Comparison of ENCODE assay signal across 13 cellular contexts in the genomic region with DNA sequence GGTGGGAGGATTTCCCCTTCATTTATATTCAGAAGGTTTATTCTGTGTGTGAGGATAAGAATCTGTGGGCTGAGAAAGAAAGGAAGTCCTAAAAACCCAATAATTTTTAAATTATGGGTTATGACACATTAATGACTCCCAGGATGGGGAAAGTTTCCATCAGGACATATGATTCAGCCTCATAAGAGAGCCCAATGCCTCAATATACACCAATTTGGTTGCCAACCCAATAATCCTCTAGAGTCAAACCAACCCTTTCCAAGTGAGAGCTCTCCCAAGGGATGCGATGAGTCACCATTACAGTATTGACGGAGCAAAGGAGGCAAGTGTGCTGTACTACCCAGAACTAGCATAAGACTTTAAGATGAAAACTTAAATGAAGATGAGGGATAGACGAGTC.
DNase-seq lines count a peak whose midpoint lies in the region; FAIRE-seq and TF ChIP-seq lines count a peak whose summit lies in the region.
"Had no signal": no experiment of that assay in that cellular context is flagged by ENCODE, and none has a peak within 500 bp of the region (broad histone marks: within the 10 kb centered on the region; RNA-seq: fewer than 3 reads in every experiment).

No MANE protein-coding gene starts in this region.

- no peaks in the 10 kb centered on the region for H3K27me3 ChIP-seq in MG63
- H3K27me3 ChIP-seq in osteoblast (ENCODE audit: insufficient read depth, low read length), result no peaks in the 10 kb centered on the region
- H3K27me3 ChIP-seq: stomach had no signal

- no peak overlapping the region for H2AFZ ChIP-seq in osteoblast (ENCODE audit: low read length)

- H3K4me1 ChIP-seq in osteoblast (ENCODE audit: insufficient read depth, low read length), result peaks cover 51% of the 10 kb centered on the region

- peak overlapping the region; percentile 81 for H3K27ac ChIP-seq in osteoblast (ENCODE audit: low read depth, low read length)
- H3K27ac ChIP-seq: stomach had no signal

- H3K4me3 ChIP-seq in MG63 (no peak overlapping the region), cardiac fibroblast (replicated peaks in 1 of 2; ENCODE audit: low read depth in 2 of 2, low read length in 2 of 2) (no peak overlapping the region), osteoblast (ENCODE audit: insufficient read depth, low read length) (no peak overlapping the region)
- H3K4me3 ChIP-seq: stomach had no signal

- DNase-seq in Caki2 (ENCODE audit: low read depth) (peak; percentile 14), MG63 (peak; percentile 90), cardiac fibroblast (ENCODE audit: low read depth in 2 of 2) (peak; percentile 85 to 98), osteoblast (ENCODE audit: insufficient read length, low spot score, missing footprints) (peak; percentile 85), NCI-H1694 treated with DMSO at 0.1 percent for 48 hours (lab: John Stamatoyannopoulos, UW) (no peak), cortex of kidney (lab: John Stamatoyannopoulos, UW) (no peak), GM12892 (ENCODE audit: insufficient read length) (no peak)
- DNase-seq in stimulated activated CD4-positive, alpha-beta T cell treated with anti-CD3 and anti-CD28 coated beads, Interleukin-4, amount 100 ng/mL, for 4 hours, result no peak
- DNase-seq: activated CD4-positive, alpha-beta memory T cell treated with anti-CD3 and anti-CD28 coated beads for 36 hours; DMS153; endodermal cell; nephron progenitor cell; stomach had no signal

- in situ Hi-C loops in Caki2 (cut with HindIII; ENCODE audit: low pct_unique_long_range_greater_than_20kb, low sequenced_read_pairs), result no loop called here

- H4K20me1 ChIP-seq in osteoblast (ENCODE audit: insufficient read depth, low read length), result no peaks in the 10 kb centered on the region

- no peaks in the 10 kb centered on the region for H3K79me2 ChIP-seq in osteoblast (ENCODE audit: insufficient read depth, low read length)

- no peak for FAIRE-seq in GM12892 (lab: Jason Lieb, UNC)

- H3K9me3 ChIP-seq in MG63, result no peaks in the 10 kb centered on the region
- H3K9me3 ChIP-seq in osteoblast (ENCODE audit: low read depth, low read length), result no peaks in the 10 kb centered on the region
- H3K9me3 ChIP-seq: stomach had no signal

- H3K4me2 ChIP-seq in osteoblast (ENCODE audit: insufficient read depth, low read length), result peak overlapping the region; percentile 58

- TF ChIP-seq CTCF in cardiac fibroblast (IDR thresholded peaks at IDR 0.05; ENCODE audit: low read depth, low read length) (no peak), osteoblast (IDR thresholded peaks at IDR 0.05; ENCODE audit: extremely low read depth, low read depth, low read length) (no peak)

- H3K36me3 ChIP-seq in MG63, result no peaks in the 10 kb centered on the region
- no peaks in the 10 kb centered on the region for H3K36me3 ChIP-seq in osteoblast (ENCODE audit: insufficient read depth, low read length)
- H3K36me3 ChIP-seq: stomach had no signal

- TF ChIP-seq POLR2A in GM12892 (IDR thresholded peaks at IDR 0.05; ENCODE audit: low read depth, low read length), result no peak

Comparison
In these comparisons a context has a peak if more than half of its experiments do, and no peak if none do; other contexts are left out.
1. DNase-seq: peak in Caki2 (single experiment), MG63 (single experiment), cardiac fibroblast (2 of 2) and osteoblast (single experiment); none in NCI-H1694 treated with DMSO at 0.1 percent for 48 hours (single experiment), cortex of kidney (single experiment), GM12892 (single experiment) and stimulated activated CD4-positive, alpha-beta T cell treated with anti-CD3 and anti-CD28 coated beads, Interleukin-4, amount 100 ng/mL, for 4 hours (0 of 2).